1 cellular context compared by ENCODE assay signal in the genomic region with DNA sequence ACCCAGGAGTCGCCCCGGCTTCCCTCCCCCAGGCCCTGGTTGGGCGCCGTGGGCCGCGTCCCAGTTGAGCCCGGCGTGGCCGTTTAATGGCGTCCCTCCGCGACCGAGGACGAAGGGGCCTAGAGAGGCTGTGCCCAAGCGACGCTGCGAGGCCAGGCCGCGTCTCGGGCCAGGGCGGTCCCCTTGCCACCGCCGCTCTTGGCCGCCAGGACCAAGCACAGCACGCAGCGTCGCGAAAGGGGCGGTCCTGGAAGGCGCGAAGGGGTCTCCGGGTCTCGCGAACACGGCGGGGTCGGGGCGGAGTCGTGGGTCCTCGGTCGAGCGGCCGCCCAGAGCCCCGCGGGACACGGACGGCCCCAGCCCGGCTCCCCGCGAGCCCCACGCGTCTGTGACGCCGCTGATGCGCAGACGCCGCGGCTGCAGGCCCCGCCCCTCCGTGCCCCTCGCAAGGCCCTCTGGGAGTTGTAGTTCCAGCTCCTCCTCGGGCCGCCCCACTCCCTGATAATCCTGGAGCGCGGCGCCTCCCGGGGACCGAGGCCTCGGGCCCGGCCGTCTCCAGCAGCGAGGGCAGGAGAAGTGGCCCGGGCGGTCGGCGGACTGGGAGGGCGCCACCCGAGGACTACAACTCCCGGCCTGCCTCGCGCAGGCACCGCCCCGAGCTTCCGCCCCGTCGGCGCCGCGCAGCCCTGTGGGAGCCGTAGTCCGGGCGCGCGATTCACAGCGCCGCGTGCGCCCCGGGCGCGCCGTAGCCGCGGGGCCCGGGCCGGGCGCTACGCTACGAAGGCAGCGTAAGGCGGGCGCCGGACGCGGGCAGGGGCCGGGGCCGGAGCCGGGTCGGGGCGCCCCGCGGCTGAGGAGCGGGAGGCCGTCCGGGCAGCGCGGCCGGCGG.
TF ChIP-seq lines count a peak whose summit lies in the region.

Gene CAPN15 (plus strand): TSS at position 698 of the 889 bp plus-strand sequence. CDS start 19,127 bp downstream, outside the sequence.

TF ChIP-seq in IMR-90, 13 proteins besides CTCF, POLR2A, EP300 and RAD21 (continued from another document):
- TF ChIP-seq RCOR1 (IDR thresholded peaks at IDR 0.05; ENCODE audit: insufficient replicate concordance, low read length) (no peak), CHD1 (IDR thresholded peaks at IDR 0.05; ENCODE audit: low read depth, low read length) (no peak), NFE2L2 (IDR thresholded peaks at IDR 0.05; ENCODE audit: low read depth, low read length) (no peak), MAFK (IDR thresholded peaks at IDR 0.05; ENCODE audit: low read depth, low read length) (no peak), USF2 (IDR thresholded peaks at IDR 0.05; ENCODE audit: low read depth, low read length) (no peak)
- TF ChIP-seq, protein P1, sequence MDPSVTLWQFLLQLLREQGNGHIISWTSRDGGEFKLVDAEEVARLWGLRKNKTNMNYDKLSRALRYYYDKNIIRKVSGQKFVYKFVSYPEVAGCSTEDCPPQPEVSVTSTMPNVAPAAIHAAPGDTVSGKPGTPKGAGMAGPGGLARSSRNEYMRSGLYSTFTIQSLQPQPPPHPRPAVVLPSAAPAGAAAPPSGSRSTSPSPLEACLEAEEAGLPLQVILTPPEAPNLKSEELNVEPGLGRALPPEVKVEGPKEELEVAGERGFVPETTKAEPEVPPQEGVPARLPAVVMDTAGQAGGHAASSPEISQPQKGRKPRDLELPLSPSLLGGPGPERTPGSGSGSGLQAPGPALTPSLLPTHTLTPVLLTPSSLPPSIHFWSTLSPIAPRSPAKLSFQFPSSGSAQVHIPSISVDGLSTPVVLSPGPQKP (IDR thresholded peaks at IDR 0.05; ENCODE audit: borderline replicate concordance, low read depth, low read length) = no peak
